In genomic region chr2:222655748-222656543, GRCh38 we compare ENCODE assay signal across 8 cellular contexts. TPM values are rescaled to one million over a fixed set of nuclear protein-coding genes. Genes with fewer than 3 reads are reported as not detected.
DNase-seq lines count a peak whose midpoint lies in the region; ATAC-seq and TF ChIP-seq lines count a peak whose summit lies in the region.

TSS of gene FARSB (minus strand) at chr2:222656092. CDS start at chr2:222656073, 19 bp downstream.

- peak; percentile 77 for DNase-seq in DMS53 treated with DMSO at 0.1 percent for 48 hours (lab: John Stamatoyannopoulos, UW; ENCODE audit: unreplicated experiment)
- peak; percentile 94 to 98 (median 94) for DNase-seq in Peyer's patch
- DNase-seq in activated T-cell treated with anti-CD3 and anti-CD28 coated beads, Interleukin-2, amount 50 U/mL, for 48 hours = peak; percentile 93 to 95
- peak; percentile 97 for DNase-seq in esophagus muscularis mucosa (ENCODE audit: extremely low spot score)
- peak; percentile 96 for DNase-seq in myocyte (ENCODE audit: low read depth)
- peak; percentile 78 to 85 for DNase-seq in stimulated activated CD8-positive, alpha-beta memory T cell treated with anti-CD3 and anti-CD28 coated beads, Interleukin-7, amount 100 ng/mL, for 48 hours (ENCODE audit: extremely low read depth in 1 of 2, low read depth in 1 of 2)

- no peak for TF ChIP-seq CTCF in KMS-11 (conservative IDR thresholded peaks at IDR 0.05; ENCODE audit: low read depth, low read length)
- TF ChIP-seq CTCF in Peyer's patch (IDR thresholded peaks at IDR 0.05) = no peak
- peak in 1 of 3 experiments; percentile 20 for TF ChIP-seq CTCF in esophagus muscularis mucosa (IDR thresholded peaks at IDR 0.05)

- no peaks in the 10 kb centered on the region for H4K20me1 ChIP-seq in KMS-11 (ENCODE audit: insufficient read depth)

- H2AFZ ChIP-seq in KMS-11 (ENCODE audit: low read depth) = peak within 1 kb of the TSS; percentile 64

- peak; percentile 90 for ATAC-seq in GM21737 (IDR thresholded peaks at IDR 0.05; ENCODE audit: unreplicated experiment)

- H3K4me2 ChIP-seq in KMS-11 = peak within 1 kb of the TSS; percentile 91

- peaks cover 50% of the 10 kb centered on the region for H3K79me2 ChIP-seq in KMS-11 (ENCODE audit: insufficient read depth, low read depth)

- 0% methylated on average over 37 of the region's 50 CpGs for WGBS in esophagus muscularis mucosa

- H3K27me3 ChIP-seq in KMS-11 (ENCODE audit: insufficient read depth, low read depth) = no peaks in the 10 kb centered on the region
- no peaks in the 10 kb centered on the region for H3K27me3 ChIP-seq in Peyer's patch
- H3K27me3 ChIP-seq in esophagus muscularis mucosa = no peaks in the 10 kb centered on the region

- H3K36me3 ChIP-seq in KMS-11 (ENCODE audit: insufficient read depth) = no peaks in the 10 kb centered on the region
- no peaks in the 10 kb centered on the region for H3K36me3 ChIP-seq in Peyer's patch
- no peaks in the 10 kb centered on the region for H3K36me3 ChIP-seq in esophagus muscularis mucosa

- peak within 1 kb of the TSS; percentile 74 for H3K4me3 ChIP-seq in KMS-11 (IDR thresholded peaks at IDR 0.05; ENCODE audit: insufficient read depth, low read depth, low read length)
- peak within 1 kb of the TSS; percentile 76 to 95 (median 84) for H3K4me3 ChIP-seq in Peyer's patch
- peak within 1 kb of the TSS; percentile 68 to 92 (median 83) for H3K4me3 ChIP-seq in esophagus muscularis mucosa

- peaks cover 43% of the 10 kb centered on the region for H3K4me1 ChIP-seq in KMS-11 (ENCODE audit: low read depth, poor library complexity, severe bottlenecking)
- H3K4me1 ChIP-seq in Peyer's patch = peaks cover 0 to 27% (median 0%) of the 10 kb centered on the region in 4 donors
- peaks cover 15 to 43% (median 31%) of the 10 kb centered on the region in 4 donors for H3K4me1 ChIP-seq in esophagus muscularis mucosa

- H3K27ac ChIP-seq in KMS-11 (peak within 1 kb of the TSS; percentile 93), Peyer's patch (peak within 1 kb of the TSS; percentile 83 to 92 (median 88)), esophagus muscularis mucosa (replicated peaks in 1 of 4) (peak within 1 kb of the TSS; percentile 82 to 87 (median 84))

- H3K9me3 ChIP-seq in Peyer's patch (no peaks in the 10 kb centered on the region), esophagus muscularis mucosa (no peaks in the 10 kb centered on the region)

- no peak for TF ChIP-seq EP300 in esophagus muscularis mucosa (IDR thresholded peaks at IDR 0.05)

- peak within 1 kb of the TSS; percentile 82 for H3K9ac ChIP-seq in KMS-11

- peak; percentile 57 to 85 for TF ChIP-seq POLR2A in Peyer's patch (IDR thresholded peaks at IDR 0.05)
- no peak for TF ChIP-seq POLR2A in esophagus muscularis mucosa (IDR thresholded peaks at IDR 0.05; ENCODE audit: low read depth)

- intact Hi-C loops in esophagus muscularis mucosa (cut with DNase I) = no loop called here

RNA-seq across cellular contexts. Expression of gene FARSB, which starts in this region (rescaled TPM):
- 10 to 100 TPM in 3 of 4 donors, 1 to 10 TPM in 1; 8.6 to 14.9 (median 11.7) TPM for total RNA-seq in Peyer's patch
- 10 to 100 TPM; 11.9 to 14.4 (median 12.4) TPM for total RNA-seq in esophagus muscularis mucosa
- total RNA-seq in myocyte = 32.8 and 34.3 TPM in 2 replicates
- 19.2 TPM for polyA plus RNA-seq in myocyte (2012)

Comparison
In these comparisons a context has a peak if more than half of its experiments do, and no peak if none do; other contexts are left out.
1. Peak in every context shown above with its lines: DNase-seq, ATAC-seq, H3K4me3 ChIP-seq and H3K27ac ChIP-seq.